Comparison of ENCODE assay signal across 1 cellular context in genomic region chr12:10366875-10367274, GRCh38.
A peak's percentile ranks its signal among the peaks of the same experiment; 100 is the strongest.
TF ChIP-seq lines count a peak whose summit lies in the region.

No MANE protein-coding gene starts in this region.

TF ChIP-seq in GM12878, 131 proteins besides CTCF, POLR2A, EP300 and RAD21:
- TF ChIP-seq TCF7 (IDR thresholded peaks at IDR 0.05; ENCODE audit: borderline replicate concordance) (no peak), CBX5 (IDR thresholded peaks at IDR 0.05; ENCODE audit: low read depth) (0 out of 2 replicates have a peak, but pooled peaks have one; percentile 35), FOXM1 (IDR thresholded peaks at IDR 0.05; ENCODE audit: low read depth, low read length) (peak; percentile 21; the same call in 1 of the 2 replicates), SMC3 (IDR thresholded peaks at IDR 0.05; ENCODE audit: borderline replicate concordance, low read length) (peak; percentile 20; the same call in 1 of the 2 replicates)
